ENCODE assay signal across 8 cellular contexts in the genomic region with DNA sequence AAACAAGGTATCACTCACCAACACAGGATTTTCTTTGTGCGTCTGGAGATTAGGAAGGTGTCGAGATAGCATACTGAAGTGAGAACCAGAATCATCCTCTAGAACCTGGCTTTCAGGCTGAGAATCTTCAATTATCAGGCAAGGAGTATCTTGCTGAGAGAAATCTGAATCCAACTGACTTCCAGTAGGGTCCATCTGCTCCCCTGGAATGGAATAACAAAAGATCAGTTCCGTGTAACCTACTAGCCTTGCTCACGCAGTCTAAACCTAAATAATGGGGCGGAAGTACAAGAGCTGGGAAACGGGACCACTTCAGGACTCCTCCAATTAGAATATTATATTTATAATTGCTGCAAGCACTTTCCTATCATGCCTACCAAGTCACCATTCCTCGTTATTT. TPM values are rescaled to one million over a fixed set of nuclear protein-coding genes. Genes with fewer than 3 reads are reported as not detected.
DNase-seq lines count a peak whose midpoint lies in the region; ATAC-seq, FAIRE-seq and TF ChIP-seq lines count a peak whose summit lies in the region.

No MANE protein-coding gene starts in this region.

- H3K27ac Mint-ChIP-seq in activated naive CD4-positive, alpha-beta T cell treated with anti-CD3 and anti-CD28 coated beads for 36 hours, result peak overlapping the region; percentile 92

- H3K9me3 ChIP-seq in adrenal gland (replicated peaks in 1 of 3) (no peaks in the 10 kb centered on the region), right lobe of liver (no peaks in the 10 kb centered on the region), transverse colon (no peaks in the 10 kb centered on the region)

- intact Hi-C loops in activated naive CD4-positive, alpha-beta T cell treated with anti-CD3 and anti-CD28 coated beads for 36 hours (cut with micrococcal nuclease), result loop anchor here (10.0 kb wide), 1 partner anchor 703 kb away; a partner anchor contains a TSS
- intact Hi-C loops in adrenal gland (cut with DNase I) (no loop called here), right lobe of liver (cut with DNase I) (no loop called here), transverse colon (cut with DNase I; ENCODE audit: low total_unique reads) (no loop called here)

- TF ChIP-seq POLR2A in adrenal gland (IDR thresholded peaks at IDR 0.05) (no peak), right lobe of liver (IDR thresholded peaks at IDR 0.05) (no peak), transverse colon (IDR thresholded peaks at IDR 0.05) (no peak)

- peak overlapping the region; percentile 96 for H3K4me3 Mint-ChIP-seq in activated naive CD4-positive, alpha-beta T cell treated with anti-CD3 and anti-CD28 coated beads for 36 hours

- CTCF ChIA-PET in activated naive CD4-positive, alpha-beta T cell treated with anti-CD3 and anti-CD28 coated beads for 36 hours (lab: Charles Lee), result interaction anchor here (0.7 kb wide), 1 partner anchor 22 kb away, joined by 4 read pairs; no protein-coding TSS in a partner anchor

- H3K4me1 ChIP-seq in adrenal gland (replicated peaks in 1 of 2) (peaks cover 12 to 26% of the 10 kb centered on the region in 2 donors), right lobe of liver (peaks cover 0 to 5% (median 2%) of the 10 kb centered on the region in 4 donors), transverse colon (peaks cover 6 to 47% (median 16%) of the 10 kb centered on the region in 4 donors)

- no peak for ATAC-seq in right lobe of liver

- H3K27ac ChIP-seq in adrenal gland (peak overlapping the region in 3 of 5 donors; percentile 72 to 94 (median 87)), right lobe of liver (peak overlapping the region in 2 of 3 donors; percentile 17 to 60), transverse colon (peak overlapping the region; percentile 83 to 92 (median 90))

- TF ChIP-seq CTCF in adrenal gland (IDR thresholded peaks at IDR 0.05) (no peak), right lobe of liver (IDR thresholded peaks at IDR 0.05) (no peak), transverse colon (IDR thresholded peaks at IDR 0.05) (no peak)

- no peak for FAIRE-seq in HTR-8/SVneo (lab: Jason Lieb, UNC)

- peaks cover 6% of the 10 kb centered on the region for H3K36me3 Mint-ChIP-seq in activated naive CD4-positive, alpha-beta T cell treated with anti-CD3 and anti-CD28 coated beads for 36 hours (ENCODE audit: low read depth)

- H3K4me3 ChIP-seq in adrenal gland (peak overlapping the region in 2 of 4 donors; percentile 69 to 90), right lobe of liver (peak overlapping the region; percentile 63 to 89 (median 66)), transverse colon (peak overlapping the region; percentile 29 to 97 (median 82))

- TF ChIP-seq EP300 in transverse colon (IDR thresholded peaks at IDR 0.05; ENCODE audit: low read depth), result no peak

- in situ Hi-C loops in transverse colon (cut with MboI; ENCODE audit: low pct_ligation_motif_present in 1 of 4, low pct_unique_long_range_greater_than_20kb in 1 of 4, low sequenced_read_pairs in 3 of 4), result loop anchor here in 1 of 4 donors (25.0 kb wide), 1 partner anchor 295 kb away; a partner anchor contains a TSS

- WGBS in adrenal gland, 4 donors, result 8 to 11% (median 10%) methylated on average over 7 of the region's 7 CpGs
- WGBS in right lobe of liver (ENCODE audit: insufficient coverage, low coverage, low lambda C conversion rate, missing lambda C conversion rate), result 15% methylated on average over 7 of the region's 7 CpGs
- WGBS in transverse colon (ENCODE audit: low coverage in 1 of 2), 2 donors, result 14% methylated on average over 7 of the region's 7 CpGs

- H3K4me1 Mint-ChIP-seq in activated naive CD4-positive, alpha-beta T cell treated with anti-CD3 and anti-CD28 coated beads for 36 hours (ENCODE audit: low read depth), result peaks cover 27% of the 10 kb centered on the region

- no peaks in the 10 kb centered on the region for H3K27me3 Mint-ChIP-seq in activated naive CD4-positive, alpha-beta T cell treated with anti-CD3 and anti-CD28 coated beads for 36 hours (ENCODE audit: low read depth)

- H3K36me3 ChIP-seq in adrenal gland (replicated peaks in 1 of 2), result peaks cover 0 to 25% of the 10 kb centered on the region in 2 donors
- H3K36me3 ChIP-seq in right lobe of liver, result no peaks in the 10 kb centered on the region
- peaks cover 0 to 10% (median 3%) of the 10 kb centered on the region in 4 donors for H3K36me3 ChIP-seq in transverse colon

- DNase-seq in activated naive CD4-positive, alpha-beta T cell treated with anti-CD3 and anti-CD28 coated beads for 36 hours, result no peak
- no peak for DNase-seq in activated naive CD4-positive, alpha-beta T cell (lab: John Stamatoyannopoulos, UW)
- DNase-seq in adrenal gland, result no peak
- DNase-seq in right lobe of liver, result no peak
- DNase-seq in transverse colon, result no peak
- no peak for DNase-seq in SW 1271 (lab: John Stamatoyannopoulos, UW)
- no peak for DNase-seq in HTR-8/SVneo (ENCODE audit: insufficient read length, low spot score)
- no peak for DNase-seq in HK-2 (ENCODE audit: unreplicated experiment)

- no peaks in the 10 kb centered on the region for H3K9me3 Mint-ChIP-seq in activated naive CD4-positive, alpha-beta T cell treated with anti-CD3 and anti-CD28 coated beads for 36 hours

- no peaks in the 10 kb centered on the region for H3K27me3 ChIP-seq in adrenal gland
- H3K27me3 ChIP-seq in right lobe of liver, result no peaks in the 10 kb centered on the region
- no peaks in the 10 kb centered on the region for H3K27me3 ChIP-seq in transverse colon

RNA-seq across cellular contexts. Expression of a gene that starts 0.7 kb away (rescaled TPM):
- 10 to 100 TPM; 18.9 to 22.3 TPM for total RNA-seq in activated naive CD4-positive, alpha-beta T cell treated with anti-CD3 and anti-CD28 coated beads for 36 hours
- 10 to 100 TPM; 22.8 to 63.6 (median 43.8) TPM for total RNA-seq in adrenal gland
- polyA plus RNA-seq in adrenal gland, result 10 to 100 TPM; 32.9 to 45.3 (median 41.6) TPM
- total RNA-seq in right lobe of liver, result 10 to 100 TPM in 5 of 6 experiments, 1 to 10 TPM in 1; 4.9 to 12.2 (median 10.8) TPM
- 10 to 100 TPM; 25.1 to 40.8 (median 33.7) TPM for total RNA-seq in transverse colon

RNA-seq across cellular contexts. Expression of a gene that starts 25.1 kb away (rescaled TPM):
- 1 to 10 TPM; 1.2 to 1.4 TPM for total RNA-seq in activated naive CD4-positive, alpha-beta T cell treated with anti-CD3 and anti-CD28 coated beads for 36 hours
- 10 to 100 TPM in 3 of 8 donors, 1 to 10 TPM in 5; 4.7 to 20.9 (median 9.2) TPM for total RNA-seq in adrenal gland
- polyA plus RNA-seq in adrenal gland, result 10 to 100 TPM in 2 of 3 donors, 1 to 10 TPM in 1; 3.4 to 14.6 (median 10.0) TPM
- under 1 TPM; 0.09 to 0.56 (median 0.24) TPM for total RNA-seq in right lobe of liver
- total RNA-seq in transverse colon, result 10 to 100 TPM in 2 of 4 donors, 1 to 10 TPM in 2; 6.3 to 14.6 (median 9.8) TPM

Comparison
In these comparisons a context has a peak if more than half of its experiments do, and no peak if none do; other contexts are left out.
1. H3K27ac ChIP-seq: peak in every context shown above with its lines; median percentile 90 in transverse colon; 87 in adrenal gland; 38 in right lobe of liver.